ENCODE assay signal across 10 cellular contexts in the genomic region with DNA sequence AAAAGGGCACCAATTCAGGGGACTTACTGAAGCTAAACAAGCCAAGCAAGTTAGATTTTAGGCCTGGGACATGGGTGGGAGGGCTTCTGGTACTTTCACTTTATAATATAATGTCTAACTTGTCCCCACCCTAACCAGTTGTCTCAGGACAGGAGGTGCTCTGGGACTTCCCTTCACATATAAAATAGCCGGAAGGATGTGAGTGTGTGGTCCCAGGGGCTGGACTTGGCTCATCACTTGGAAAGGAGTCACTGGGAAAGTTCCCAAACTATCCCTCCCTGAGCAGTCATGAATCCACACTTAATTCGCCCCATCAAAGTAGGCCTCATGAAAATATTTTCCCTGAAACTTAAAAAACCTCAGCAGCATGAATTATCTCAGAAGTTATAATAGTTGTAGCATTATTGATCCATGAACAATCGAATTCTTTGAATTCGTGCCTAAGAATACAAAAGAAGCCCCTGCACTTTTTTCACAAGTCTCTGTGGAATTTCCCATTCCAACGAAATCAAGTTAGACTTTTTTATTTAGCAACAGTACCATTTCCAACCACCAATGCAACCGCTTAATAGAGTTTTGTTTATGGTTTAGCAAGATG.
DNase-seq lines count a peak whose midpoint lies in the region; ATAC-seq, FAIRE-seq and TF ChIP-seq lines count a peak whose summit lies in the region.
"Had no signal": no experiment of that assay in that cellular context is flagged by ENCODE, and none has a peak within 500 bp of the region (broad histone marks: within the 10 kb centered on the region; RNA-seq: fewer than 3 reads in every experiment).

No MANE protein-coding gene starts in this region.

- no peaks in the 10 kb centered on the region for H3K9me3 Mint-ChIP-seq in HFFc6
- H3K9me3 Mint-ChIP-seq: nephron progenitor cell had no signal

- H3K36me3 Mint-ChIP-seq in HFFc6 (ENCODE audit: low read depth), result no peaks in the 10 kb centered on the region

- TF ChIP-seq CTCF in HFFc6 (IDR thresholded peaks at IDR 0.05) (peak; percentile 32), GM13977 (IDR thresholded peaks at IDR 0.05; ENCODE audit: extremely low read depth, insufficient read depth, missing control alignments) (no peak)

- H3K4me3 Mint-ChIP-seq in HFFc6, result no peak overlapping the region
- H3K4me3 Mint-ChIP-seq: nephron progenitor cell had no signal

- ATAC-seq in GM21515 (IDR thresholded peaks at IDR 0.05; ENCODE audit: unreplicated experiment), result no peak

- no peak for DNase-seq in HFFc6
- peak; percentile 70 for DNase-seq in dermis blood vessel endothelial cell
- DNase-seq in lung microvascular endothelial cell (ENCODE audit: low read depth in 2 of 2), result peak; percentile 92 to 97
- DNase-seq in urothelium cell line (ENCODE audit: low spot score), result peak; percentile 27
- no peak for DNase-seq in GM13977 (ENCODE audit: low spot score)
- DNase-seq in NCI-H2029 (lab: John Stamatoyannopoulos, UW), result no peak
- DNase-seq: hippocampal formation, NCI-H446 treated with DMSO at 0.1 percent for 48 hours, nephron progenitor cell had no signal

- H3K27ac Mint-ChIP-seq in HFFc6, result peak overlapping the region; percentile 24; the same call in 1 of the 2 replicates
- H3K27ac Mint-ChIP-seq: nephron progenitor cell had no signal

- in situ Hi-C loops in GM13977 (cut with MboI; ENCODE audit: low pct_unique_long_range_greater_than_20kb, low sequenced_read_pairs, unreplicated experiment), result no loop called here

- H3K27me3 Mint-ChIP-seq in HFFc6 (ENCODE audit: insufficient read depth), result peaks cover 6% of the 10 kb centered on the region

- no peak for FAIRE-seq in urothelium cell line (lab: Jason Lieb, UNC)

- peaks cover 12% of the 10 kb centered on the region for H3K4me1 Mint-ChIP-seq in HFFc6 (ENCODE audit: low read depth)

Comparison
In these comparisons a context has a peak if more than half of its experiments do, and no peak if none do; other contexts are left out.
1. DNase-seq: peak in dermis blood vessel endothelial cell (single experiment), lung microvascular endothelial cell (2 of 2) and urothelium cell line (single experiment); none in HFFc6 (single experiment), GM13977 (single experiment) and NCI-H2029 (single experiment).